In the genomic region with DNA sequence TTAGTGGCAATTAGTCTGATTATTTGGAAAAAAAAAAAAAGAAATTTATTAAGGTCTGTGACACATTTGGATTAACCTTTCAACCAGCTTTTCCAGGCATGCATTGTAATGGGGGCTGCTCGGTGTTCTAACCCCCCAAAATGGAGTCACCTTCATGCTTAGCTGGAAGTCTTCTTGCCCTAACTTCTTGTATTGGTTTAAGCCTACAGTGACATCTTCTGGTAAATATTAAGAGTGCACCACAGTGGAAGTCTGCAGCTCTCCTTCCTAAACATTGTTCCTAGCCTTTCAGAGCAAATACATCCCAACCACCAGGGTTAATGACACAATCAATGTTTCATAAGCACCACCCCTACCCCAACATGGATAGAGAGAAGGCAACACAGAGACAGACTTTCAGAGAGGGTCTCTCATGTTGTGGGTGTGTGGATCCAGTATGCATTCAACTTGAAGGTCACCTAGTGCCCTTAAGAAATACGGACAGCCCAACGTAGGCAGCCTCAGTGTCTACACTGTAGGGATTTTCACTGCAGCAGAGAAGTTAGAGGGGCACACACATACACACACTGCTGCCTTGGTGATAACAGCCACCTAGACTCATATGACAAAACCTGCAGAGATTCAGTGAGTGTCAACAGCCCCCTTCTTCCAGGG, we compare ENCODE assay signal across 10 cellular contexts.
DNase-seq lines count a peak whose midpoint lies in the region; ATAC-seq and TF ChIP-seq lines count a peak whose summit lies in the region.
"Had no signal": no experiment of that assay in that cellular context is flagged by ENCODE, and none has a peak within 500 bp of the region (broad histone marks: within the 10 kb centered on the region; RNA-seq: fewer than 3 reads in every experiment).

No MANE protein-coding gene starts in this region.

- H3K9me3 ChIP-seq in HEK293 (ENCODE audit: control insufficient read depth, insufficient read depth, low read depth, low read length) = no peaks in the 10 kb centered on the region
- H3K9me3 ChIP-seq in effector memory CD4-positive, alpha-beta T cell (ENCODE audit: control insufficient read depth, low read length) = no peaks in the 10 kb centered on the region

- CTCF ChIA-PET in HEK293 (lab: Yijun Ruan, JAX) = interaction anchor here (0.6 to 3.8 kb wide), 25 partner anchors 8 to 1050 kb away, joined by 3 to 34 read pairs (median 4); a partner anchor contains a TSS

- H3K27me3 Mint-ChIP-seq in progenitor cell of endocrine pancreas = no peaks in the 10 kb centered on the region

- peaks cover 1% of the 10 kb centered on the region for H3K4me1 Mint-ChIP-seq in progenitor cell of endocrine pancreas (ENCODE audit: low read depth)
- H3K4me1 Mint-ChIP-seq: CD8-positive, alpha-beta memory T cell had no signal

- ATAC-seq in GM18861 (IDR thresholded peaks at IDR 0.05; ENCODE audit: unreplicated experiment) = no peak

- POLR2A ChIA-PET in HEK293 (lab: Yijun Ruan, JAX) = no interaction called here

- H3K9me3 Mint-ChIP-seq in progenitor cell of endocrine pancreas (ENCODE audit: low read depth) = no peaks in the 10 kb centered on the region
- H3K9me3 Mint-ChIP-seq: CD8-positive, alpha-beta memory T cell had no signal

- H3K36me3 Mint-ChIP-seq in progenitor cell of endocrine pancreas (ENCODE audit: insufficient read depth) = no peaks in the 10 kb centered on the region
- H3K36me3 Mint-ChIP-seq: CD8-positive, alpha-beta memory T cell had no signal

- no peak overlapping the region for H3K4me3 Mint-ChIP-seq in progenitor cell of endocrine pancreas (ENCODE audit: low read depth)
- H3K4me3 Mint-ChIP-seq: CD8-positive, alpha-beta memory T cell had no signal

- no peak overlapping the region for H3K4me3 ChIP-seq in HEK293 (ENCODE audit: low read depth, low read length)
- no peak overlapping the region for H3K4me3 ChIP-seq in effector memory CD4-positive, alpha-beta T cell (ENCODE audit: insufficient read depth, low read depth, low read length, poor library complexity, severe bottlenecking)
- H3K4me3 ChIP-seq: skin epidermis had no signal

- H3K27ac ChIP-seq in HEK293 (ENCODE audit: extremely low read depth, low read depth, low read length) = no peak overlapping the region
- no peak overlapping the region for H3K27ac ChIP-seq in effector memory CD4-positive, alpha-beta T cell (ENCODE audit: insufficient read depth, low read length, poor library complexity, severe bottlenecking)
- H3K27ac ChIP-seq: skin epidermis had no signal

- TF ChIP-seq CTCF in HEK293 (tag by site-specific recombination; IDR thresholded peaks at IDR 0.05) (peak; percentile 61), progenitor cell of endocrine pancreas (IDR thresholded peaks at IDR 0.05; ENCODE audit: unreplicated experiment) (peak; percentile 67)

- no peak overlapping the region for H3K27ac Mint-ChIP-seq in progenitor cell of endocrine pancreas

- DNase-seq in NCI-H1436 (lab: John Stamatoyannopoulos, UW) (peak; percentile 13), NCI-H1436 treated with DMSO at 0.1 percent for 48 hours (lab: John Stamatoyannopoulos, UW) (no peak), OCI-M1 (lab: John Stamatoyannopoulos, UW) (peak; percentile 57), fibroblast of gingiva (ENCODE audit: low read depth) (peak; percentile 6), progenitor cell of endocrine pancreas (ENCODE audit: low spot score, unreplicated experiment) (no peak)
- DNase-seq in effector memory CD4-positive, alpha-beta T cell = no peak

- no peaks in the 10 kb centered on the region for H3K27me3 ChIP-seq in effector memory CD4-positive, alpha-beta T cell (replicated peaks; ENCODE audit: control insufficient read depth, insufficient read depth, low read length, poor library complexity, severe bottlenecking)

- no peaks in the 10 kb centered on the region for H3K4me1 ChIP-seq in HEK293 (ENCODE audit: control insufficient read depth, insufficient read depth, low read length)
- H3K4me1 ChIP-seq in effector memory CD4-positive, alpha-beta T cell (ENCODE audit: control insufficient read depth, insufficient read depth, low read length, poor library complexity, severe bottlenecking) = no peaks in the 10 kb centered on the region

- no peaks in the 10 kb centered on the region for H3K36me3 ChIP-seq in HEK293 (ENCODE audit: control insufficient read depth in 2 of 2, insufficient read depth in 1 of 2, low read length in 2 of 2)
- no peaks in the 10 kb centered on the region for H3K36me3 ChIP-seq in effector memory CD4-positive, alpha-beta T cell (ENCODE audit: control insufficient read depth, insufficient read depth, low read length)

TF ChIP-seq in HEK293, 187 proteins besides CTCF, POLR2A, EP300 and RAD21:
- TF ChIP-seq, protein P1, sequence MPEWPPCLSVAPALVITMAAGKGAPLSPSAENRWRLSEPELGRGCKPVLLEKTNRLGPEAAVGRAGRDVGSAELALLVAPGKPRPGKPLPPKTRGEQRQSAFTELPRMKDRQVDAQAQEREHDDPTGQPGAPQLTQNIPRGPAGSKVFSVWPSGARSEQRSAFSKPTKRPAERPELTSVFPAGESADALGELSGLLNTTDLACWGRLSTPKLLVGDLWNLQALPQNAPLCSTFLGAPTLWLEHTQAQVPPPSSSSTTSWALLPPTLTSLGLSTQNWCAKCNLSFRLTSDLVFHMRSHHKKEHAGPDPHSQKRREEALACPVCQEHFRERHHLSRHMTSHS (tag by site-specific recombination; IDR thresholded peaks at IDR 0.05) = no peak
- peak; percentile 85 for TF ChIP-seq ZNF654 (tag by site-specific recombination; IDR thresholded peaks at IDR 0.05; ENCODE audit: low read depth)

Comparison
In these comparisons a context has a peak if more than half of its experiments do, and no peak if none do; other contexts are left out.
1. DNase-seq: peak in NCI-H1436 (single experiment), OCI-M1 (single experiment) and fibroblast of gingiva (single experiment); none in NCI-H1436 treated with DMSO at 0.1 percent for 48 hours (single experiment), progenitor cell of endocrine pancreas (single experiment) and effector memory CD4-positive, alpha-beta T cell (0 of 3).